ENCODE assay signal across 25 cellular contexts in the genomic region with DNA sequence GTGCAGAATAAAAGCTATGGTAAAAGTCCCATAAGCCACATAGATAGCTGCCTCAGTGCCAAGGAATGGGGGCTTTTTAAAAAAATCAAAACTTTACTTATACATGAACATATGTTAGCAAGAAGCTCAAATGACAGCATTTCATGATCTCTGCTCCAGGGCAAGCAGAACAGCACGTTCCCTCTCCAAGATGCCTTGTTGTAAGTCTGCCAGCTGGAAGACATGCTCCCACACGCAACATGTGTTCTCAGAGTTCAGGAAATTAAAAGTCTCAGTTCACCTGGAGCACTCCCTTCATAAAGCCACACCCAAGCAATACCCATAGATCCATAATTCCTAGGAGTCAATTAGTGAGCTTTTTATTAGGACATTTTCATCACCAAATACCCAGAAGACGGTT. TPM values are rescaled to one million over a fixed set of nuclear protein-coding genes. Genes with fewer than 3 reads are reported as not detected.
DNase-seq lines count a peak whose midpoint lies in the region; ATAC-seq and TF ChIP-seq lines count a peak whose summit lies in the region.
"Had no signal": no experiment of that assay in that cellular context is flagged by ENCODE, and none has a peak within 500 bp of the region (broad histone marks: within the 10 kb centered on the region; RNA-seq: fewer than 3 reads in every experiment).

No MANE protein-coding gene starts in this region.

- POLR2A ChIA-PET in CD4-positive, alpha-beta T cell (lab: Charles Lee) = no interaction called here

- no peaks in the 10 kb centered on the region for H3K27me3 ChIP-seq in right cardiac atrium (ENCODE audit: control insufficient read depth, insufficient read depth)
- no peaks in the 10 kb centered on the region for H3K27me3 ChIP-seq in testis
- no peaks in the 10 kb centered on the region for H3K27me3 ChIP-seq in CD4-positive, alpha-beta T cell (ENCODE audit: control insufficient read depth, insufficient read depth, low read length)
- H3K27me3 ChIP-seq: left lung had no signal

- ATAC-seq in esophagus mucosa (peak; percentile 76), right cardiac atrium (peak; percentile 40 to 72), HG02870 (IDR thresholded peaks at IDR 0.05; ENCODE audit: unreplicated experiment) (no peak)
- ATAC-seq in CD4-positive, alpha-beta T cell (ENCODE audit: poor library complexity) = no peak
- ATAC-seq: activated naive CD8-positive, alpha-beta T cell treated with anti-CD3 and anti-CD28 coated beads, Interleukin-2, amount 50 U/mL, for 24 hours; HCT116; left lung; natural killer cell; stimulated activated effector memory CD8-positive, alpha-beta T cell treated with anti-CD3 and anti-CD28 coated beads, Interleukin-12 subunit alpha, Interleukin-12 subunit beta, amount 100 ng/mL, for 72 hours; WTC11 had no signal

- H3K27ac Mint-ChIP-seq in CD4-positive, alpha-beta T cell = no peak overlapping the region
- H3K27ac Mint-ChIP-seq in activated naive CD4-positive, alpha-beta T cell treated with anti-CD3 and anti-CD28 coated beads, Interleukin-2, amount 10 ng/mL, durations not matched to agents 7 days and 5 days = no peak overlapping the region
- H3K27ac Mint-ChIP-seq: activated CD4-positive, alpha-beta T cell treated with anti-CD3 and anti-CD28 coated beads, Interleukin-2, amount 10 ng/mL, durations not matched to agents 7 days and 5 days; activated naive CD8-positive, alpha-beta T cell treated with anti-CD3 and anti-CD28 coated beads, Interleukin-2, amount 50 U/mL, for 24 hours; activated T-cell treated with anti-CD3 and anti-CD28 coated beads, Interleukin-2, amount 50 U/mL, for 24 hours; natural killer cell; stimulated activated effector memory CD8-positive, alpha-beta T cell treated with anti-CD3 and anti-CD28 coated beads, Interleukin-12 subunit alpha, Interleukin-12 subunit beta, amount 100 ng/mL, for 72 hours had no signal

- CTCF ChIA-PET in CD4-positive, alpha-beta T cell (lab: Charles Lee) = no interaction called here
- CTCF ChIA-PET in activated naive CD4-positive, alpha-beta T cell treated with anti-CD3 and anti-CD28 coated beads, Interleukin-2, amount 10 ng/mL, durations not matched to agents 7 days and 5 days (lab: Charles Lee) = no interaction called here

- H3K9me3 Mint-ChIP-seq in CD4-positive, alpha-beta T cell = no peaks in the 10 kb centered on the region
- no peaks in the 10 kb centered on the region for H3K9me3 Mint-ChIP-seq in activated naive CD4-positive, alpha-beta T cell treated with anti-CD3 and anti-CD28 coated beads, Interleukin-2, amount 10 ng/mL, durations not matched to agents 7 days and 5 days
- H3K9me3 Mint-ChIP-seq: activated CD4-positive, alpha-beta T cell treated with anti-CD3 and anti-CD28 coated beads, Interleukin-2, amount 10 ng/mL, durations not matched to agents 7 days and 5 days; activated naive CD8-positive, alpha-beta T cell treated with anti-CD3 and anti-CD28 coated beads, Interleukin-2, amount 50 U/mL, for 24 hours; activated T-cell treated with anti-CD3 and anti-CD28 coated beads, Interleukin-2, amount 50 U/mL, for 24 hours; stimulated activated effector memory CD8-positive, alpha-beta T cell treated with anti-CD3 and anti-CD28 coated beads, Interleukin-12 subunit alpha, Interleukin-12 subunit beta, amount 100 ng/mL, for 72 hours had no signal

- H3K4me1 ChIP-seq in right cardiac atrium (ENCODE audit: control insufficient read depth, insufficient read depth, low read length) (no peaks in the 10 kb centered on the region), testis (no peaks in the 10 kb centered on the region)
- H3K4me1 ChIP-seq: left lung had no signal

- DNase-seq in NCI-H524 (lab: John Stamatoyannopoulos, UW) (peak; percentile 23 to 83), right cardiac atrium (peak in 2 of 3 donors; percentile 22 to 60), testis (peak; percentile 50)
- no peak for DNase-seq in CD4-positive, alpha-beta T cell
- DNase-seq in activated naive CD4-positive, alpha-beta T cell treated with anti-CD3 and anti-CD28 coated beads, Interleukin-2, amount 10 ng/mL, durations not matched to agents 7 days and 5 days = no peak
- DNase-seq: activated CD4-positive, alpha-beta T cell treated with anti-CD3 and anti-CD28 coated beads, Interleukin-2, amount 10 ng/mL, durations not matched to agents 7 days and 5 days; activated gamma-delta T cell; activated naive CD8-positive, alpha-beta T cell treated with anti-CD3 and anti-CD28 coated beads, Interleukin-2, amount 50 U/mL, for 24 hours; activated T-cell treated with anti-CD3 and anti-CD28 coated beads, Interleukin-2, amount 50 U/mL, for 24 hours; C1 segment of cervical spinal cord; DND-41; foreskin melanocyte; hypothalamus; left lung; natural killer cell; NCI-H1436 treated with DMSO at 0.1 percent for 48 hours; NCI-H510A; occipital lobe; stimulated activated CD4-positive, alpha-beta T cell treated with anti-CD3 and anti-CD28 coated beads, Interleukin-4, amount 100 ng/mL, for 24 hours had no signal

- H3K27ac ChIP-seq in right cardiac atrium (ENCODE audit: low read length) (no peak overlapping the region), testis (peak overlapping the region in 1 of 2 donors; percentile 58)
- H3K27ac ChIP-seq in CD4-positive, alpha-beta T cell (ENCODE audit: low read depth, low read length) = no peak overlapping the region
- H3K27ac ChIP-seq: KMS-11, left lung had no signal

- no peaks in the 10 kb centered on the region for H3K4me1 Mint-ChIP-seq in CD4-positive, alpha-beta T cell (ENCODE audit: low read depth)
- H3K4me1 Mint-ChIP-seq in activated naive CD4-positive, alpha-beta T cell treated with anti-CD3 and anti-CD28 coated beads, Interleukin-2, amount 10 ng/mL, durations not matched to agents 7 days and 5 days = no peaks in the 10 kb centered on the region
- H3K4me1 Mint-ChIP-seq: activated CD4-positive, alpha-beta T cell treated with anti-CD3 and anti-CD28 coated beads, Interleukin-2, amount 10 ng/mL, durations not matched to agents 7 days and 5 days; activated naive CD8-positive, alpha-beta T cell treated with anti-CD3 and anti-CD28 coated beads, Interleukin-2, amount 50 U/mL, for 24 hours; natural killer cell; stimulated activated effector memory CD8-positive, alpha-beta T cell treated with anti-CD3 and anti-CD28 coated beads, Interleukin-12 subunit alpha, Interleukin-12 subunit beta, amount 100 ng/mL, for 72 hours had no signal

- H3K36me3 Mint-ChIP-seq in CD4-positive, alpha-beta T cell (ENCODE audit: low read depth) = no peaks in the 10 kb centered on the region
- no peaks in the 10 kb centered on the region for H3K36me3 Mint-ChIP-seq in activated naive CD4-positive, alpha-beta T cell treated with anti-CD3 and anti-CD28 coated beads, Interleukin-2, amount 10 ng/mL, durations not matched to agents 7 days and 5 days
- H3K36me3 Mint-ChIP-seq: natural killer cell; stimulated activated effector memory CD8-positive, alpha-beta T cell treated with anti-CD3 and anti-CD28 coated beads, Interleukin-12 subunit alpha, Interleukin-12 subunit beta, amount 100 ng/mL, for 72 hours; WTC11 had no signal

- WGBS in right cardiac atrium = 63% methylated on average over 3 of the region's 3 CpGs
- WGBS in testis, 2 donors = 53 to 63% methylated on average over 3 of the region's 3 CpGs

- no peak overlapping the region for H3K4me3 ChIP-seq in right cardiac atrium (ENCODE audit: low read length)
- no peak overlapping the region for H3K4me3 ChIP-seq in testis
- H3K4me3 ChIP-seq: left lung had no signal

- peaks cover 39% of the 10 kb centered on the region for H3K27me3 Mint-ChIP-seq in CD4-positive, alpha-beta T cell
- no peaks in the 10 kb centered on the region for H3K27me3 Mint-ChIP-seq in activated naive CD4-positive, alpha-beta T cell treated with anti-CD3 and anti-CD28 coated beads, Interleukin-2, amount 10 ng/mL, durations not matched to agents 7 days and 5 days
- H3K27me3 Mint-ChIP-seq: activated CD4-positive, alpha-beta T cell treated with anti-CD3 and anti-CD28 coated beads, Interleukin-2, amount 10 ng/mL, durations not matched to agents 7 days and 5 days had no signal

- H3K9me3 ChIP-seq in right cardiac atrium (ENCODE audit: control insufficient read depth, low read length) = no peaks in the 10 kb centered on the region
- H3K9me3 ChIP-seq in testis = no peaks in the 10 kb centered on the region
- no peaks in the 10 kb centered on the region for H3K9me3 ChIP-seq in CD4-positive, alpha-beta T cell (ENCODE audit: control insufficient read depth, low read length)
- H3K9me3 ChIP-seq: left lung had no signal

- H3K36me3 ChIP-seq in testis (ENCODE audit: low read depth, missing control alignments) = no peaks in the 10 kb centered on the region
- H3K36me3 ChIP-seq: left lung had no signal

- TF ChIP-seq CTCF in testis (IDR thresholded peaks at IDR 0.05) = no peak
- no peak for TF ChIP-seq CTCF in CD4-positive, alpha-beta T cell (IDR thresholded peaks at IDR 0.05)

- intact Hi-C loops in right cardiac atrium (cut with DNase I) (no loop called here), testis (cut with DNase I; ENCODE audit: low total_unique reads) (no loop called here)
- intact Hi-C loops in CD4-positive, alpha-beta T cell (cut with DNase I, micrococcal nuclease) = no loop called here

- no peak for TF ChIP-seq POLR2A in testis (IDR thresholded peaks at IDR 0.05)

- H3K4me3 Mint-ChIP-seq in CD4-positive, alpha-beta T cell = no peak overlapping the region
- H3K4me3 Mint-ChIP-seq in activated naive CD4-positive, alpha-beta T cell treated with anti-CD3 and anti-CD28 coated beads, Interleukin-2, amount 10 ng/mL, durations not matched to agents 7 days and 5 days = no peak overlapping the region
- H3K4me3 Mint-ChIP-seq: activated CD4-positive, alpha-beta T cell treated with anti-CD3 and anti-CD28 coated beads, Interleukin-2, amount 10 ng/mL, durations not matched to agents 7 days and 5 days; activated naive CD8-positive, alpha-beta T cell treated with anti-CD3 and anti-CD28 coated beads, Interleukin-2, amount 50 U/mL, for 24 hours; activated T-cell treated with anti-CD3 and anti-CD28 coated beads, Interleukin-2, amount 50 U/mL, for 24 hours; natural killer cell; stimulated activated effector memory CD8-positive, alpha-beta T cell treated with anti-CD3 and anti-CD28 coated beads, Interleukin-12 subunit alpha, Interleukin-12 subunit beta, amount 100 ng/mL, for 72 hours; WTC11 had no signal

RNA-seq across cellular contexts. Expression of a gene that starts 52.2 kb away (rescaled TPM):
- total RNA-seq in esophagus mucosa = 7.1 TPM
- total RNA-seq in right cardiac atrium = 10 to 100 TPM; 33.2 to 69.5 (median 51.5) TPM
- 14.5 TPM for polyA plus RNA-seq in right cardiac atrium
- total RNA-seq in testis = 10 to 100 TPM in 1 of 2 donors, 1 to 10 TPM in 1; 8.7 to 25.0 TPM
- polyA plus RNA-seq in testis (ENCODE audit: insufficient read depth, low read depth, low replicate concordance) = 58.2 TPM
- total RNA-seq in CD4-positive, alpha-beta T cell = not detected
- total RNA-seq: activated CD4-positive, alpha-beta T cell treated with anti-CD3 and anti-CD28 coated beads, Interleukin-2, amount 10 ng/mL, durations not matched to agents 7 days and 5 days; natural killer cell had no signal

Comparison
In these comparisons a context has a peak if more than half of its experiments do, and no peak if none do; other contexts are left out.
1. DNase-seq: peak in NCI-H524 (2 of 2), right cardiac atrium (2 of 3) and testis (single experiment); none in CD4-positive, alpha-beta T cell (0 of 10) and activated naive CD4-positive, alpha-beta T cell treated with anti-CD3 and anti-CD28 coated beads, Interleukin-2, amount 10 ng/mL, durations not matched to agents 7 days and 5 days (single experiment).
2. ATAC-seq: peak in esophagus mucosa (single experiment) and right cardiac atrium (2 of 2); none in CD4-positive, alpha-beta T cell (single experiment) and HG02870 (single experiment).